ENCODE assay signal across 16 cellular contexts in genomic region chr6:84657486-84657885, GRCh38.
"Had no signal": no experiment of that assay in that cellular context is flagged by ENCODE, and none has a peak within 500 bp of the region (broad histone marks: within the 10 kb centered on the region; RNA-seq: fewer than 3 reads in every experiment).

No MANE protein-coding gene starts in this region.

- H3K4me3 ChIP-seq: left lung, lung, right atrium auricular region, spleen, testis, uterus had no signal

- DNase-seq: activated CD4-positive, alpha-beta T cell treated with anti-CD3 and anti-CD28 coated beads for 36 hours; activated CD4-positive, alpha-beta T cell treated with anti-CD3 and anti-CD28 coated beads, Interleukin-2, amount 50 U/mL, for 4 hours; activated naive CD4-positive, alpha-beta T cell treated with anti-CD3 and anti-CD28 coated beads, Interleukin-2, amount 10 ng/mL, durations not matched to agents 7 days and 5 days; activated T-cell treated with anti-CD3 and anti-CD28 coated beads, Interleukin-2, amount 50 U/mL, for 48 hours; effector memory CD4-positive, alpha-beta T cell; left lung; naive thymus-derived CD8-positive, alpha-beta T cell; spleen; stimulated activated CD4-positive, alpha-beta T cell treated with anti-CD3 and anti-CD28 coated beads, Interleukin-4, amount 100 ng/mL, for 1 hour; stimulated activated naive CD4-positive, alpha-beta T cell; T1000; testis; trophoblast cell; uterus had no signal
